8 cellular contexts compared by ENCODE assay signal in the genomic region with DNA sequence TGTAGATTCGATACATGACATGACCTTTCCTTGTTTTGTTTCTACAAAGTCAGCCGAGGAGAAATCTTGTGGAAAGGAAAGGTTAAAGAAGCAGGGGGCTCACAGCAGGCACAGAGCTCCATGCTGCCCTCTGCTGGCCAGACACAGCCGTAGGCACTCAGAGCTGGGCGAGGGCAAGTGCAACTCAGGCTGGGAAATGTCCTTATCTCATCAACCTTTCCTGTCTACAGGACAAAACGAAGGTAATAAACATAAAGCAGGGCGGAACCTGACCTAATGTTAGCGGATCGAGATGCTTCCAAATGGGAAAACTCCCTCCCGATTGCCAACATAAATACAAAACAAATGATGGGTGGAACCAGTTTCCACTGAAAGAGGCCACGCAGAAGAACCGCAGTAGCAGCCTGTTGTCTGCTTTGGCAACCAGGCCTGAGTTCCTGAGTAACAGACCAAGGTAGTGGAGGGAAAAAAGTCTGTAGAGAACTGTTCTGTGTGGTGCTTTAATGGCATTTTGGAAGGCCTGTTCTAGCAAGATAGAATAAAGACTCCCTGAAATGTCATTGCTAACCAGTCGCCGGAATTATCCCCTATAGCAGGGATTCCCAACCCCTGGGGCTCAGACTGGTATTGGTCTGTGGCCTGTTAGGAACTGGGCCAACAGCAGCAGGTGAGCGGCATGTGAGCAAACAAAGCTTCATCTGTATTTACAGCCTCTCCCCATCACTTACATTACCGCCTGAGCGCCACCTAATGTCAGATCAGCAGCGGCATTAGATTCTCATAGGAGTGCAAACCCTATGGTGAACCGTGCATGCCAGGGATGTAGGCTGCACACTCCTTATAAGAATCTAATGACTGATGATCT.
A peak's percentile ranks its signal among the peaks of the same experiment; 100 is the strongest.
DNase-seq lines count a peak whose midpoint lies in the region; ATAC-seq and TF ChIP-seq lines count a peak whose summit lies in the region.

No MANE protein-coding gene starts in this region.

- no peak overlapping the region for H3K4me3 ChIP-seq in SJSA1
- H3K4me3 ChIP-seq in psoas muscle: peak overlapping the region; percentile 5
- no peak overlapping the region for H3K4me3 ChIP-seq in uterus

- H3K27ac ChIP-seq in SJSA1 (no peak overlapping the region), psoas muscle (peak overlapping the region; percentile 5), uterus (peak overlapping the region; percentile 42 to 74)

- ATAC-seq in Right ventricle myocardium inferior (peak; percentile 86), psoas muscle (peak; percentile 79 to 90 (median 87))

- intact Hi-C loops in Right ventricle myocardium inferior (cut with DNase I) (loop anchor here (1.0 to 5.0 kb wide), 2 partner anchors 35 to 85 kb away; a partner anchor contains a TSS), psoas muscle (cut with DNase I) (loop anchor here (2.0 to 5.0 kb wide), 2 partner anchors 34 to 1530 kb away; no protein-coding TSS in a partner anchor), uterus (cut with DNase I; ENCODE audit: low total_unique reads) (no loop called here)

- H3K4me1 ChIP-seq in SJSA1 (replicated peaks) (peaks cover 12% of the 10 kb centered on the region), psoas muscle (peaks cover 7% of the 10 kb centered on the region), uterus (peaks cover 0 to 4% of the 10 kb centered on the region in 2 donors)

- TF ChIP-seq CTCF in psoas muscle (IDR thresholded peaks at IDR 0.05): peak; percentile 89
- TF ChIP-seq CTCF in uterus (IDR thresholded peaks at IDR 0.05): peak; percentile 68 to 93 (median 84)

- DNase-seq in ELF-1 (ENCODE audit: low read depth, low spot score) (peak; percentile 83), HCEC 1CT (peak; percentile 46), MV-4-11 (lab: John Stamatoyannopoulos, UW) (peak; percentile 22), SJSA1 (ENCODE audit: low read depth in 1 of 2, low spot score in 2 of 2) (peak; percentile 54 to 61), Right ventricle myocardium inferior (ENCODE audit: missing footprints) (peak; percentile 84), psoas muscle (peak; percentile 66 to 81), uterus (peak; percentile 67)
- DNase-seq in activated naive CD4-positive, alpha-beta T cell treated with Interleukin-2 at 50 U/mL for 16 hours: peak; percentile 61

- H3K9me3 ChIP-seq in SJSA1 (replicated peaks): no peaks in the 10 kb centered on the region
- no peaks in the 10 kb centered on the region for H3K9me3 ChIP-seq in psoas muscle
- H3K9me3 ChIP-seq in uterus: no peaks in the 10 kb centered on the region

- H3K27me3 ChIP-seq in SJSA1 (replicated peaks): no peaks in the 10 kb centered on the region
- no peaks in the 10 kb centered on the region for H3K27me3 ChIP-seq in psoas muscle (ENCODE audit: insufficient read depth in 3 of 3, low read length in 2 of 3)
- no peaks in the 10 kb centered on the region for H3K27me3 ChIP-seq in uterus

- H3K36me3 ChIP-seq in SJSA1 (peaks cover 64% of the 10 kb centered on the region), psoas muscle (ENCODE audit: insufficient read depth in 1 of 2, low read depth in 1 of 2) (no peaks in the 10 kb centered on the region), uterus (no peaks in the 10 kb centered on the region)

- TF ChIP-seq POLR2A in uterus (IDR thresholded peaks at IDR 0.05): no peak

- 48 to 51% (median 50%) methylated on average over 18 of the region's 18 CpGs for WGBS in psoas muscle, 3 donors

Comparison
In these comparisons a context has a peak if more than half of its experiments do, and no peak if none do; other contexts are left out.
1. DNase-seq: peak in every context shown above with its lines; median percentile 84 in Right ventricle myocardium inferior; 83 in ELF-1; 74 in psoas muscle; 67 in uterus; 61 in activated naive CD4-positive, alpha-beta T cell treated with Interleukin-2 at 50 U/mL for 16 hours; 58 in SJSA1; 46 in HCEC 1CT; 22 in MV-4-11.